ENCODE assay signal across 1 cellular context in the genomic region with DNA sequence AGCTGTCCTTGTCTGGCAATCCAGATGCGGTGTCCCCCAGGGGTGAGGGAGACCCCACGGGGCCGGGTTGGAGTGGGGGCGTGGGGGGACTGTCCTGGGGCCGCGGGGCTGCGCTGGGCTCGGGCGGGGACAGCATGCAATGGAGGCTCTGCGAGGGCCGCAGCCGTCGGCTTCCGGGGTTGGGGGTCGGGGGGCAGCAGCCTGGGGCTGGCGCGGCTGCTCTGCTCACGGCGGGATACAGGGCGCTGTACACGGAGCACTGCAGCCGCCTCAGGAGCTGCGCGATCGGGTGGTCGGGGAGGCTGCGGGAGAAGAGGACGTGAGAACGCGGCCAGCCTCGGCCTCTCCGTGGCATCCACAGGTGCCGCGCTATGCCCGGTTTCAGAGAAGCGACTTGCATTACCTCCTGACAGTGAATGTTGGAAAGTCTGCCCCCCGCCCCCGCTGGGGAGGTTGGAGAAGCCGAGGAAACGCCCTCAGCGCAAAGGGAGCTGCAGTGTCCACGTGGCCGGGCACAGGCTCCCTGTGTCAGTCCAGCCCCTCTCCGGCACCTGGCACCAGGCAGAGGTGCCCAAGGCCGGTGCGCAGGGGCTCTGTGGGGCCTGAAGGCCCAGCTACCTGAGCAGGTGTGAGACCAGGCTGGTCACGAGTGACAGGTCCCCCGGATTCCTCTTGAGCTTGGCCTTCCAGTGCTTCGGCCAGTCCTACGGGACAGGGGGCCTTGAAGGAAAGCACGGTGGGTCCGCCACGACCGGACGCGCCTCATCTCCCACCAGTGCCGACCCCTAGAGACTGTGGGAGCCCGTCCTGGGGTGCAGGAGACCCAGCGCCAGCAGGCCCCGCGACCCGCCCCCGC.
TF ChIP-seq lines count a peak whose summit lies in the region.

No MANE protein-coding gene starts in this region.

TF ChIP-seq in K562, 482 proteins besides CTCF, POLR2A, EP300 and RAD21:
- no peak for TF ChIP-seq HIVEP1 (CRISPR knock-in tag; IDR thresholded peaks at IDR 0.05)
- TF ChIP-seq, protein P1, sequence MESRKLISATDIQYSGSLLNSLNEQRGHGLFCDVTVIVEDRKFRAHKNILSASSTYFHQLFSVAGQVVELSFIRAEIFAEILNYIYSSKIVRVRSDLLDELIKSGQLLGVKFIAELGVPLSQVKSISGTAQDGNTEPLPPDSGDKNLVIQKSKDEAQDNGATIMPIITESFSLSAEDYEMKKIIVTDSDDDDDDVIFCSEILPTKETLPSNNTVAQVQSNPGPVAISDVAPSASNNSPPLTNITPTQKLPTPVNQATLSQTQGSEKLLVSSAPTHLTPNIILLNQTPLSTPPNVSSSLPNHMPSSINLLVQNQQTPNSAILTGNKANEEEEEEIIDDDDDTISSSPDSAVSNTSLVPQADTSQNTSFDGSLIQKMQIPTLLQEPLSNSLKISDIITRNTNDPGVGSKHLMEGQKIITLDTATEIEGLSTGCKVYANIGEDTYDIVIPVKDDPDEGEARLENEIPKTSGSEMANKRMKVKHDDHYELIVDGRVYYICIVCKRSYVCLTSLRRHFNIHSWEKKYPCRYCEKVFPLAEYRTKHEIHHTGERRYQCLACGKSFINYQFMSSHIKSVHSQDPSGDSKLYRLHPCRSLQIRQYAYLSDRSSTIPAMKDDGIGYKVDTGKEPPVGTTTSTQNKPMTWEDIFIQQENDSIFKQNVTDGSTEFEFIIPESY (CRISPR knock-in tag; IDR thresholded peaks at IDR 0.05) = peak; percentile 66
- TF ChIP-seq HNRNPL (IDR thresholded peaks at IDR 0.05; ENCODE audit: low read depth, low read length) = 0 out of 2 replicates have a peak, but pooled peaks have one; percentile 25
